ENCODE assay signal across 12 cellular contexts in genomic region chr3:12972791-12973702, GRCh38.
"Had no signal": no experiment of that assay in that cellular context is flagged by ENCODE, and none has a peak within 500 bp of the region (broad histone marks: within the 10 kb centered on the region; RNA-seq: fewer than 3 reads in every experiment).

No MANE protein-coding gene starts in this region.

- H3K36me3 Mint-ChIP-seq: brain had no signal

- H3K27me3 ChIP-seq: esophagus muscularis mucosa, sigmoid colon had no signal

- ATAC-seq: left lobe of liver had no signal

- H3K9me3 ChIP-seq: esophagus muscularis mucosa, sigmoid colon had no signal

- H3K4me3 ChIP-seq: esophagus muscularis mucosa, sigmoid colon had no signal

- H3K27ac Mint-ChIP-seq: activated CD4-positive, alpha-beta T cell treated with anti-CD3 and anti-CD28 coated beads, Interleukin-2, amount 10 ng/mL, durations not matched to agents 24 days and 14 days; activated T-helper 2 cell treated with anti-CD3 and anti-CD28 coated beads, Interferon-gamma antibody, Interleukin-2, Interleukin-4, amounts not matched to agents 10 μg/mL and 5 μg/mL and 100 μg/mL, durations not matched to agents 14 hours and 24 hours and 36 hours; stimulated activated naive CD8-positive, alpha-beta T cell treated with anti-CD3 and anti-CD28 coated beads, Interleukin-15, Interleukin-2, amounts not matched to agents 100 ng/mL and 50 ng/mL, for 24 hours; T-helper 1 cell treated with Interleukin-12 subunit alpha and Interleukin-12 subunit beta and Interleukin-4 antibody, amounts not matched to agents 30 μg/mL and 1 μg/mL, for 36 hours had no signal

- H3K36me3 ChIP-seq: esophagus muscularis mucosa, sigmoid colon had no signal

- H3K27me3 Mint-ChIP-seq: activated CD4-positive, alpha-beta T cell treated with anti-CD3 and anti-CD28 coated beads, Interleukin-2, amount 10 ng/mL, durations not matched to agents 24 days and 14 days; stimulated activated naive CD8-positive, alpha-beta T cell treated with anti-CD3 and anti-CD28 coated beads, Interleukin-15, Interleukin-2, amounts not matched to agents 100 ng/mL and 50 ng/mL, for 24 hours had no signal

- H3K9me3 Mint-ChIP-seq: activated CD4-positive, alpha-beta T cell treated with anti-CD3 and anti-CD28 coated beads, Interleukin-2, amount 10 ng/mL, durations not matched to agents 24 days and 14 days; activated T-helper 2 cell treated with anti-CD3 and anti-CD28 coated beads, Interferon-gamma antibody, Interleukin-2, Interleukin-4, amounts not matched to agents 10 μg/mL and 5 μg/mL and 100 μg/mL, durations not matched to agents 14 hours and 24 hours and 36 hours; stimulated activated naive CD8-positive, alpha-beta T cell treated with anti-CD3 and anti-CD28 coated beads, Interleukin-15, Interleukin-2, amounts not matched to agents 100 ng/mL and 50 ng/mL, for 24 hours; T-helper 1 cell treated with Interleukin-12 subunit alpha and Interleukin-12 subunit beta and Interleukin-4 antibody, amounts not matched to agents 30 μg/mL and 1 μg/mL, for 36 hours had no signal

- H3K4me3 Mint-ChIP-seq: activated CD4-positive, alpha-beta T cell treated with anti-CD3 and anti-CD28 coated beads, Interleukin-2, amount 10 ng/mL, durations not matched to agents 24 days and 14 days; brain; stimulated activated naive CD8-positive, alpha-beta T cell treated with anti-CD3 and anti-CD28 coated beads, Interleukin-15, Interleukin-2, amounts not matched to agents 100 ng/mL and 50 ng/mL, for 24 hours; T-helper 1 cell treated with Interleukin-12 subunit alpha and Interleukin-12 subunit beta and Interleukin-4 antibody, amounts not matched to agents 30 μg/mL and 1 μg/mL, for 36 hours had no signal

- H3K27ac ChIP-seq: esophagus muscularis mucosa, sigmoid colon had no signal

- DNase-seq: activated CD4-positive, alpha-beta T cell treated with anti-CD3 and anti-CD28 coated beads, Interleukin-2, amount 10 ng/mL, durations not matched to agents 24 days and 14 days; activated naive CD4-positive, alpha-beta T cell treated with anti-CD3 and anti-CD28 coated beads, Interleukin-2, amount 50 U/mL, for 16 hours; amniotic stem cell; dermis blood vessel endothelial cell; sigmoid colon; stimulated activated CD4-positive, alpha-beta T cell treated with anti-CD3 and anti-CD28 coated beads, Interleukin-2, amount 100 ng/mL, for 48 hours had no signal
